1 cellular context compared by ENCODE assay signal in the genomic region with DNA sequence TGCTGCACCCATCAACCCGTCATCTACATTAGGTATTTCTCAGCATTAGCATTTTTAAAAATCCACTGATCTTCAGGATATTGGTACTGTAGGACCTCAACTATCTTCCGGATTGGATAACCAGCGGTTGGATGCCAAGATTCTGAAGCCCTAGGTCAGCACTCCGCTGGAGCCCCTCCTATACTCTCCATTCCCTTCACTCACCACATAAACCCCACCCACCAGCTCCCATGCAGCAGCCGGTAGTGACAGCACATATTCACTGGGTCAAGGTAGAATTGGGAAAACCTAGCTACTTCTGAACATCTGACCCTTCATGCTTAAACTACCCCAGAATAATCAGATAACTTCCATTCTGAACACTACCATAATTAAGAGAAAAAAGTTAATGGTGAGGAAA.
TF ChIP-seq lines count a peak whose summit lies in the region.

No MANE protein-coding gene starts in this region.

TF ChIP-seq in GM23338, 12 proteins besides CTCF, POLR2A, EP300 and RAD21 (continued from another document):
- TF ChIP-seq, protein P1, sequence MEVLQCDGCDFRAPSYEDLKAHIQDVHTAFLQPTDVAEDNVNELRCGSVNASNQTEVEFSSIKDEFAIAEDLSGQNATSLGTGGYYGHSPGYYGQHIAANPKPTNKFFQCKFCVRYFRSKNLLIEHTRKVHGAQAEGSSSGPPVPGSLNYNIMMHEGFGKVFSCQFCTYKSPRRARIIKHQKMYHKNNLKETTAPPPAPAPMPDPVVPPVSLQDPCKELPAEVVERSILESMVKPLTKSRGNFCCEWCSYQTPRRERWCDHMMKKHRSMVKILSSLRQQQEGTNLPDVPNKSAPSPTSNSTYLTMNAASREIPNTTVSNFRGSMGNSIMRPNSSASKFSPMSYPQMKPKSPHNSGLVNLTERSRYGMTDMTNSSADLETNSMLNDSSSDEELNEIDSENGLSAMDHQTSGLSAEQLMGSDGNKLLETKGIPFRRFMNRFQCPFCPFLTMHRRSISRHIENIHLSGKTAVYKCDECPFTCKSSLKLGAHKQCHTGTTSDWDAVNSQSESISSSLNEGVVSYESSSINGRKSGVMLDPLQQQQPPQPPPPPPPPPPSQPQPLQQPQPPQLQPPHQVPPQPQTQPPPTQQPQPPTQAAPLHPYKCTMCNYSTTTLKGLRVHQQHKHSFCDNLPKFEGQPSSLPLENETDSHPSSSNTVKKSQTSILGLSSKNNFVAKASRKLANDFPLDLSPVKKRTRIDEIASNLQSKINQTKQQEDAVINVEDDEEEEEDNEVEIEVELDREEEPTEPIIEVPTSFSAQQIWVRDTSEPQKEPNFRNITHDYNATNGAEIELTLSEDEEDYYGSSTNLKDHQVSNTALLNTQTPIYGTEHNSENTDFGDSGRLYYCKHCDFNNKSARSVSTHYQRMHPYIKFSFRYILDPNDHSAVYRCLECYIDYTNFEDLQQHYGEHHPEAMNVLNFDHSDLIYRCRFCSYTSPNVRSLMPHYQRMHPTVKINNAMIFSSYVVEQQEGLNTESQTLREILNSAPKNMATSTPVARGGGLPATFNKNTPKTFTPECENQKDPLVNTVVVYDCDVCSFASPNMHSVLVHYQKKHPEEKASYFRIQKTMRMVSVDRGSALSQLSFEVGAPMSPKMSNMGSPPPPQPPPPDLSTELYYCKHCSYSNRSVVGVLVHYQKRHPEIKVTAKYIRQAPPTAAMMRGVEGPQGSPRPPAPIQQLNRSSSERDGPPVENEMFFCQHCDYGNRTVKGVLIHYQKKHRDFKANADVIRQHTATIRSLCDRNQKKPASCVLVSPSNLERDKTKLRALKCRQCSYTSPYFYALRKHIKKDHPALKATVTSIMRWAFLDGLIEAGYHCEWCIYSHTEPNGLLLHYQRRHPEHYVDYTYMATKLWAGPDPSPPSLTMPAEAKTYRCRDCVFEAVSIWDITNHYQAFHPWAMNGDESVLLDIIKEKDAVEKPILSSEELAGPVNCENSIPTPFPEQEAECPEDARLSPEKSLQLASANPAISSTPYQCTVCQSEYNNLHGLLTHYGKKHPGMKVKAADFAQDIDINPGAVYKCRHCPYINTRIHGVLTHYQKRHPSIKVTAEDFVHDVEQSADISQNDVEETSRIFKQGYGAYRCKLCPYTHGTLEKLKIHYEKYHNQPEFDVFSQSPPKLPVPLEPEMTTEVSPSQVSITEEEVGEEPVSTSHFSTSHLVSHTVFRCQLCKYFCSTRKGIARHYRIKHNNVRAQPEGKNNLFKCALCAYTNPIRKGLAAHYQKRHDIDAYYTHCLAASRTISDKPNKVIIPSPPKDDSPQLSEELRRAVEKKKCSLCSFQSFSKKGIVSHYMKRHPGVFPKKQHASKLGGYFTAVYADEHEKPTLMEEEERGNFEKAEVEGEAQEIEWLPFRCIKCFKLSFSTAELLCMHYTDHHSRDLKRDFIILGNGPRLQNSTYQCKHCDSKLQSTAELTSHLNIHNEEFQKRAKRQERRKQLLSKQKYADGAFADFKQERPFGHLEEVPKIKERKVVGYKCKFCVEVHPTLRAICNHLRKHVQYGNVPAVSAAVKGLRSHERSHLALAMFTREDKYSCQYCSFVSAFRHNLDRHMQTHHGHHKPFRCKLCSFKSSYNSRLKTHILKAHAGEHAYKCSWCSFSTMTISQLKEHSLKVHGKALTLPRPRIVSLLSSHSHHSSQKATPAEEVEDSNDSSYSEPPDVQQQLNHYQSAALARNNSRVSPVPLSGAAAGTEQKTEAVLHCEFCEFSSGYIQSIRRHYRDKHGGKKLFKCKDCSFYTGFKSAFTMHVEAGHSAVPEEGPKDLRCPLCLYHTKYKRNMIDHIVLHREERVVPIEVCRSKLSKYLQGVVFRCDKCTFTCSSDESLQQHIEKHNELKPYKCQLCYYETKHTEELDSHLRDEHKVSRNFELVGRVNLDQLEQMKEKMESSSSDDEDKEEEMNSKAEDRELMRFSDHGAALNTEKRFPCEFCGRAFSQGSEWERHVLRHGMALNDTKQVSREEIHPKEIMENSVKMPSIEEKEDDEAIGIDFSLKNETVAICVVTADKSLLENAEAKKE (CRISPR knock-in tag; IDR thresholded peaks at IDR 0.05), result no peak
- TF ChIP-seq, protein P2, sequence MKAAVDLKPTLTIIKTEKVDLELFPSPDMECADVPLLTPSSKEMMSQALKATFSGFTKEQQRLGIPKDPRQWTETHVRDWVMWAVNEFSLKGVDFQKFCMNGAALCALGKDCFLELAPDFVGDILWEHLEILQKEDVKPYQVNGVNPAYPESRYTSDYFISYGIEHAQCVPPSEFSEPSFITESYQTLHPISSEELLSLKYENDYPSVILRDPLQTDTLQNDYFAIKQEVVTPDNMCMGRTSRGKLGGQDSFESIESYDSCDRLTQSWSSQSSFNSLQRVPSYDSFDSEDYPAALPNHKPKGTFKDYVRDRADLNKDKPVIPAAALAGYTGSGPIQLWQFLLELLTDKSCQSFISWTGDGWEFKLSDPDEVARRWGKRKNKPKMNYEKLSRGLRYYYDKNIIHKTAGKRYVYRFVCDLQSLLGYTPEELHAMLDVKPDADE (IDR thresholded peaks at IDR 0.05), result no peak
- TF ChIP-seq CREB1 (CRISPR knock-in tag; IDR thresholded peaks at IDR 0.05; ENCODE audit: low read depth) (no peak), ZNF114 (CRISPR knock-in tag; IDR thresholded peaks at IDR 0.05) (no peak), POLR2AphosphoS5 (IDR thresholded peaks at IDR 0.05; ENCODE audit: low read depth) (no peak), NANOG (IDR thresholded peaks at IDR 0.05; ENCODE audit: borderline replicate concordance) (no peak), ZNF331 (CRISPR knock-in tag; IDR thresholded peaks at IDR 0.05; ENCODE audit: low read depth) (no peak), EZH2phosphoT487 (IDR thresholded peaks at IDR 0.05; ENCODE audit: unreplicated experiment) (no peak)
TF ChIP-seq in GM23338: peak in this region for 0.
